ENCODE assay signal across 1 cellular context in the genomic region with DNA sequence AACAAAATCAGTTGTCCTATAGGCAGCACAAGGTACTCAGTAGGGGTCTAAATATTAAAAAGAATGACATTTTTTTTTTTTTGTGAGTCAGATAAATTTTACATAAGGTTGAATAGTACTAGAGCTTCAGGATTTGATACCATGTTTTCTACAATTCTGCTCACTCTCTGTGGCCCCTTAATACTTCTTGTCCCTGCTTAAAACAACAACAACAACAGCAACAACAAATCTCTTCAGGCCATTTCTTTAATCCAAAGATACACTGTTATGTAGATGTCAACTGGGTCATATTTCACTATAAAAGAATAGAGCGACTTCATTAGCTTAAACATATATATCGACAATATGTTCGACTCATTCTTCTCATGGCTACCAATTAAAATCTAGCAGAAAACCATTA.
A peak's percentile ranks its signal among the peaks of the same experiment; 100 is the strongest.
TF ChIP-seq lines count a peak whose summit lies in the region.

No MANE protein-coding gene starts in this region.

TF ChIP-seq in HEK293, 187 proteins besides CTCF, POLR2A, EP300 and RAD21:
- TF ChIP-seq BCL11A (tag by site-specific recombination; IDR thresholded peaks at IDR 0.05; ENCODE audit: low read depth) (no peak), ZNF140 (tag by site-specific recombination; IDR thresholded peaks at IDR 0.05) (peak; percentile 90)
TF ChIP-seq in HEK293: peak in this region for 1.
